1 cellular context compared by ENCODE assay signal in the genomic region with DNA sequence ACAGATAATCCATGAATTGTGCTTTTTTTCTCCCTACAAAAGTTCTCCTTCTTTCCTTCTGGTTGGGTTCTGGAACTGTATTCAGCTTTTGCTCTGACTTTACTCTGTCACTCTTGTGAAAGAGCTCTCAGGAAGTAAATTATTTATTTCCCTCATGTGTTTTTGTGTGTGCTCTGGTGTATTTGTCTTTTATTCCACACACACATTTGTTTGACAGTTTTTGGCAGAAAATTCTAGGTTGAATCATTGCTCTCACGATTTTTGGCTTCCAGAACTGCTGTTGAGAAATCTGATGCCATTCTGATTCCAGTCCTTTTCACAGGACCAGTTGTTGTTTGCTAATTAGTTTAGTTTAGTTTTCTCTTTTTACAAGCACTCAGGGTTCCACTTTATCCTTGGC.
TF ChIP-seq lines count a peak whose summit lies in the region.

No MANE protein-coding gene starts in this region.

TF ChIP-seq in liver, 16 proteins besides CTCF, POLR2A, EP300 and RAD21 (continued from another document):
- TF ChIP-seq, protein P1, sequence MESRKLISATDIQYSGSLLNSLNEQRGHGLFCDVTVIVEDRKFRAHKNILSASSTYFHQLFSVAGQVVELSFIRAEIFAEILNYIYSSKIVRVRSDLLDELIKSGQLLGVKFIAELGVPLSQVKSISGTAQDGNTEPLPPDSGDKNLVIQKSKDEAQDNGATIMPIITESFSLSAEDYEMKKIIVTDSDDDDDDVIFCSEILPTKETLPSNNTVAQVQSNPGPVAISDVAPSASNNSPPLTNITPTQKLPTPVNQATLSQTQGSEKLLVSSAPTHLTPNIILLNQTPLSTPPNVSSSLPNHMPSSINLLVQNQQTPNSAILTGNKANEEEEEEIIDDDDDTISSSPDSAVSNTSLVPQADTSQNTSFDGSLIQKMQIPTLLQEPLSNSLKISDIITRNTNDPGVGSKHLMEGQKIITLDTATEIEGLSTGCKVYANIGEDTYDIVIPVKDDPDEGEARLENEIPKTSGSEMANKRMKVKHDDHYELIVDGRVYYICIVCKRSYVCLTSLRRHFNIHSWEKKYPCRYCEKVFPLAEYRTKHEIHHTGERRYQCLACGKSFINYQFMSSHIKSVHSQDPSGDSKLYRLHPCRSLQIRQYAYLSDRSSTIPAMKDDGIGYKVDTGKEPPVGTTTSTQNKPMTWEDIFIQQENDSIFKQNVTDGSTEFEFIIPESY (IDR thresholded peaks at IDR 0.05) = peak; percentile 88
- TF ChIP-seq, protein P2, sequence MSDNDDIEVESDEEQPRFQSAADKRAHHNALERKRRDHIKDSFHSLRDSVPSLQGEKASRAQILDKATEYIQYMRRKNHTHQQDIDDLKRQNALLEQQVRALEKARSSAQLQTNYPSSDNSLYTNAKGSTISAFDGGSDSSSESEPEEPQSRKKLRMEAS (IDR thresholded peaks at IDR 0.05) = peak; percentile 96
- peak; percentile 23 to 75 for TF ChIP-seq EGR1 (IDR thresholded peaks at IDR 0.05; ENCODE audit: low read depth in 2 of 2)
- TF ChIP-seq YY1 (IDR thresholded peaks at IDR 0.05) = peak; percentile 80
- TF ChIP-seq, protein P3, sequence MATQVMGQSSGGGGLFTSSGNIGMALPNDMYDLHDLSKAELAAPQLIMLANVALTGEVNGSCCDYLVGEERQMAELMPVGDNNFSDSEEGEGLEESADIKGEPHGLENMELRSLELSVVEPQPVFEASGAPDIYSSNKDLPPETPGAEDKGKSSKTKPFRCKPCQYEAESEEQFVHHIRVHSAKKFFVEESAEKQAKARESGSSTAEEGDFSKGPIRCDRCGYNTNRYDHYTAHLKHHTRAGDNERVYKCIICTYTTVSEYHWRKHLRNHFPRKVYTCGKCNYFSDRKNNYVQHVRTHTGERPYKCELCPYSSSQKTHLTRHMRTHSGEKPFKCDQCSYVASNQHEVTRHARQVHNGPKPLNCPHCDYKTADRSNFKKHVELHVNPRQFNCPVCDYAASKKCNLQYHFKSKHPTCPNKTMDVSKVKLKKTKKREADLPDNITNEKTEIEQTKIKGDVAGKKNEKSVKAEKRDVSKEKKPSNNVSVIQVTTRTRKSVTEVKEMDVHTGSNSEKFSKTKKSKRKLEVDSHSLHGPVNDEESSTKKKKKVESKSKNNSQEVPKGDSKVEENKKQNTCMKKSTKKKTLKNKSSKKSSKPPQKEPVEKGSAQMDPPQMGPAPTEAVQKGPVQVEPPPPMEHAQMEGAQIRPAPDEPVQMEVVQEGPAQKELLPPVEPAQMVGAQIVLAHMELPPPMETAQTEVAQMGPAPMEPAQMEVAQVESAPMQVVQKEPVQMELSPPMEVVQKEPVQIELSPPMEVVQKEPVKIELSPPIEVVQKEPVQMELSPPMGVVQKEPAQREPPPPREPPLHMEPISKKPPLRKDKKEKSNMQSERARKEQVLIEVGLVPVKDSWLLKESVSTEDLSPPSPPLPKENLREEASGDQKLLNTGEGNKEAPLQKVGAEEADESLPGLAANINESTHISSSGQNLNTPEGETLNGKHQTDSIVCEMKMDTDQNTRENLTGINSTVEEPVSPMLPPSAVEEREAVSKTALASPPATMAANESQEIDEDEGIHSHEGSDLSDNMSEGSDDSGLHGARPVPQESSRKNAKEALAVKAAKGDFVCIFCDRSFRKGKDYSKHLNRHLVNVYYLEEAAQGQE (IDR thresholded peaks at IDR 0.05) = peak; percentile 76
- no peak for TF ChIP-seq GABPA (IDR thresholded peaks at IDR 0.05 in 1 of 2, conservative IDR thresholded peaks at IDR 0.05 in 1 of 2)
- peak; percentile 74 to 87 for TF ChIP-seq JUND (IDR thresholded peaks at IDR 0.05)
- TF ChIP-seq, protein P4, sequence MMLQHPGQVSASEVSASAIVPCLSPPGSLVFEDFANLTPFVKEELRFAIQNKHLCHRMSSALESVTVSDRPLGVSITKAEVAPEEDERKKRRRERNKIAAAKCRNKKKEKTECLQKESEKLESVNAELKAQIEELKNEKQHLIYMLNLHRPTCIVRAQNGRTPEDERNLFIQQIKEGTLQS (IDR thresholded peaks at IDR 0.05) = peak; percentile 36
